ENCODE assay signal across 8 cellular contexts in the genomic region with DNA sequence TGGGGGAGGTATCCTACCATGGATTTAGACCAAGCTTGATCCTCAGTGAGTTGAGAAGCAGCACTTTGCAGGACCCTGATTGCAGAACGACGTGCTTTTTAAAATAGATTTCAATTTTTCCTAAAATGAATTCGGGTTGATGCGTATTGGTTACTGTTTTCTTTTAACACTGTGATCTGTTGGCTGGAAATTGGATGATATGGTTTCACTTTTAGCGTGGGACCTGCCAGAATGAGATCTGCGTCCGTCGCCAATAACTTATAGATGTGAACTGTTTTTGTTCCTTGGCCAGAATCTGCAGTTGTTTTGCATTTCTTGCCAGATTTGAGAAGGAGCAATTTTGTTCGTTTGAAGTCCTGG. TPM values are rescaled to one million over a fixed set of nuclear protein-coding genes. Genes with fewer than 3 reads are reported as not detected.
A peak's percentile ranks its signal among the peaks of the same experiment; 100 is the strongest.
DNase-seq lines count a peak whose midpoint lies in the region; ATAC-seq and TF ChIP-seq lines count a peak whose summit lies in the region.

No MANE protein-coding gene starts in this region.

- H3K27me3 ChIP-seq in right atrium auricular region (no peaks in the 10 kb centered on the region), gastrocnemius medialis (no peaks in the 10 kb centered on the region)

- H3K9me3 ChIP-seq in right atrium auricular region, result no peaks in the 10 kb centered on the region
- H3K9me3 ChIP-seq in gastrocnemius medialis, result no peaks in the 10 kb centered on the region

- H3K36me3 Mint-ChIP-seq in CD14-positive monocyte, result peaks cover 0 to 2% of the 10 kb centered on the region in 2 donors
- no peaks in the 10 kb centered on the region for H3K36me3 Mint-ChIP-seq in activated T-cell treated with anti-CD3 and anti-CD28 coated beads, Interleukin-2, amount 50 U/mL, for 4 hours (ENCODE audit: insufficient read depth)

- no peak for DNase-seq in CD14-positive monocyte (ENCODE audit: low spot score)
- DNase-seq in HK-2 (ENCODE audit: unreplicated experiment), result peak; percentile 8
- no peak for DNase-seq in activated T-cell treated with anti-CD3 and anti-CD28 coated beads, Interleukin-2, amount 50 U/mL, for 4 hours
- no peak for DNase-seq in right atrium auricular region (ENCODE audit: low spot score)
- DNase-seq in gastrocnemius medialis, result no peak
- DNase-seq in NCI-H1105 (lab: John Stamatoyannopoulos, UW), result no peak
- DNase-seq in stimulated activated CD4-positive, alpha-beta T cell treated with anti-CD3 and anti-CD28 coated beads, Interleukin-15, amount 100 ng/mL, for 24 hours, result no peak

- H3K9me3 Mint-ChIP-seq in CD14-positive monocyte, result peaks cover 0 to 4% (median 0%) of the 10 kb centered on the region in 7 donors
- no peaks in the 10 kb centered on the region for H3K9me3 Mint-ChIP-seq in activated T-cell treated with anti-CD3 and anti-CD28 coated beads, Interleukin-2, amount 50 U/mL, for 4 hours

- H3K4me1 Mint-ChIP-seq in CD14-positive monocyte, result peaks cover 36% of the 10 kb centered on the region
- peaks cover 46% of the 10 kb centered on the region for H3K4me1 Mint-ChIP-seq in activated T-cell treated with anti-CD3 and anti-CD28 coated beads, Interleukin-2, amount 50 U/mL, for 4 hours (ENCODE audit: low read depth)

- TF ChIP-seq POLR2A in gastrocnemius medialis (IDR thresholded peaks at IDR 0.05), result no peak

- H3K27me3 Mint-ChIP-seq in CD14-positive monocyte (ENCODE audit: low read depth in 3 of 3), result no peaks in the 10 kb centered on the region
- H3K27me3 Mint-ChIP-seq in activated T-cell treated with anti-CD3 and anti-CD28 coated beads, Interleukin-2, amount 50 U/mL, for 4 hours (ENCODE audit: low read depth), result no peaks in the 10 kb centered on the region

- in situ Hi-C loops in gastrocnemius medialis (cut with MboI; ENCODE audit: low sequenced_read_pairs in 4 of 4), result loop anchor here in 3 of 4 donors (5.0 to 10.0 kb wide), 2 partner anchors 59 to 207 kb away; partner anchors contain the start of gene AMMECR1L (in 2 of the 3)

- H3K36me3 ChIP-seq in right atrium auricular region (no peaks in the 10 kb centered on the region), gastrocnemius medialis (no peaks in the 10 kb centered on the region)

- TF ChIP-seq CTCF in CD14-positive monocyte (IDR thresholded peaks at IDR 0.05) (no peak), right atrium auricular region (IDR thresholded peaks at IDR 0.05) (no peak), gastrocnemius medialis (IDR thresholded peaks at IDR 0.05 in 4 of 5, conservative IDR thresholded peaks at IDR 0.05 in 1 of 5) (no peak)

- H3K4me3 ChIP-seq in right atrium auricular region, result peak overlapping the region; percentile 80 to 96
- peak overlapping the region; percentile 86 to 99 (median 92) for H3K4me3 ChIP-seq in gastrocnemius medialis

- H3K4me1 ChIP-seq in right atrium auricular region (peaks cover 0 to 11% of the 10 kb centered on the region in 2 donors), gastrocnemius medialis (peaks cover 7 to 10% of the 10 kb centered on the region in 2 donors)

- no peak for ATAC-seq in activated T-cell treated with anti-CD3 and anti-CD28 coated beads, Interleukin-2, amount 50 U/mL, for 4 hours
- ATAC-seq in gastrocnemius medialis, result no peak
- ATAC-seq in HG02870 (IDR thresholded peaks at IDR 0.05; ENCODE audit: unreplicated experiment), result no peak

- intact Hi-C loops in CD14-positive monocyte (cut with micrococcal nuclease) (loop anchor here (2.0 to 10.0 kb wide), 4 partner anchors 63 to 207 kb away; partner anchors contain the start of genes SAP130 (in 2 of the 2) and AMMECR1L (in 1 of the 2)), gastrocnemius medialis (cut with DNase I; ENCODE audit: low total_unique reads) (loop anchor here (2.0 to 10.0 kb wide), 3 partner anchors 65 to 233 kb away; no protein-coding TSS in a partner anchor)

- H3K4me3 Mint-ChIP-seq in CD14-positive monocyte, result peak overlapping the region; percentile 92
- peak overlapping the region; percentile 92 for H3K4me3 Mint-ChIP-seq in activated T-cell treated with anti-CD3 and anti-CD28 coated beads, Interleukin-2, amount 50 U/mL, for 4 hours

- H3K27ac ChIP-seq in right atrium auricular region, result peak overlapping the region; percentile 75 to 86
- H3K27ac ChIP-seq in gastrocnemius medialis, result peak overlapping the region; percentile 83 to 95 (median 86)

- H3K27ac Mint-ChIP-seq in CD14-positive monocyte, result peak overlapping the region; percentile 84 to 94 (median 92)

RNA-seq across cellular contexts. Expression of gene UGGT1, which starts 0.7 kb away (rescaled TPM):
- 10 to 100 TPM in 1 of 2 donors, 1 to 10 TPM in 1; 8.7 to 15.8 TPM for polyA plus RNA-seq in CD14-positive monocyte
- 10 to 100 TPM; 49.9 to 59.1 (median 58.7) TPM for total RNA-seq in activated T-cell treated with anti-CD3 and anti-CD28 coated beads, Interleukin-2, amount 50 U/mL, for 4 hours
- total RNA-seq in right atrium auricular region, result 10 to 100 TPM; 33.5 to 47.2 TPM
- total RNA-seq in gastrocnemius medialis, result 10 to 100 TPM; 35.1 to 51.7 (median 45.2) TPM
